12 cellular contexts compared by ENCODE assay signal in the genomic region with DNA sequence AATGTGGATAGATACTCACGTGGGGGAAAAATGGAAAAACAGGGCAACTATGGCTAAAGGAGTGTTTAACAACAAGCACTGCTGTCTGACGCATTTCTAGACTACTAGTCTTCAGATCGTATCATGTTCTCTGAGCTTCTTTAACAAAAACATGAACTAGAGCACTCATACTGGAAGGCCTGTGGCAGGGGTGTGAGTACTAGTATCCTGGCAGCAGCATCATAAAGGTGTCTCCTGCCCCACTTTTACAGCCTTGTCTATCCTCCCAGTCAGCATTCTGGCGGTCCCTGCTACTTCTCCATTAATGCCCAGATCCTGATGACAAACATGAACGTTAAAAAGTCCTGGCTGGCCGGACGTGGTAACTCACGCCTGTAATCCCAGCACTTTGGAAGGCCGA.
"Had no signal": no experiment of that assay in that cellular context is flagged by ENCODE, and none has a peak within 500 bp of the region (broad histone marks: within the 10 kb centered on the region; RNA-seq: fewer than 3 reads in every experiment).

No MANE protein-coding gene starts in this region.

- ATAC-seq: SK-N-SH treated with all-trans-retinoic acid at 6 μM for 48 hours had no signal

- H3K9me3 Mint-ChIP-seq: activated B cell treated with CpG ODN at 0.5 μM for 24 hours, neural crest cell, type B pancreatic cell had no signal

- DNase-seq: activated B cell treated with CpG ODN at 0.5 μM for 24 hours; adrenal gland; esophagus squamous epithelium; foreskin fibroblast; glutamatergic neuron; ovary; SHP77; sigmoid colon; stimulated activated naive CD4-positive, alpha-beta T cell had no signal

- H3K4me3 Mint-ChIP-seq: activated B cell treated with CpG ODN at 0.5 μM for 24 hours, neural crest cell, type B pancreatic cell had no signal

- H3K27ac Mint-ChIP-seq: activated B cell treated with CpG ODN at 0.5 μM for 24 hours, type B pancreatic cell had no signal

- H3K36me3 Mint-ChIP-seq: type B pancreatic cell had no signal
